Comparison of ENCODE assay signal across 31 cellular contexts in genomic region chr17:19659366-19660177, GRCh38. TPM values are rescaled to one million over a fixed set of nuclear protein-coding genes. Genes with fewer than 3 reads are reported as not detected.
DNase-seq lines count a peak whose midpoint lies in the region; ATAC-seq and TF ChIP-seq lines count a peak whose summit lies in the region.
"Had no signal": no experiment of that assay in that cellular context is flagged by ENCODE, and none has a peak within 500 bp of the region (broad histone marks: within the 10 kb centered on the region; RNA-seq: fewer than 3 reads in every experiment).

No MANE protein-coding gene starts in this region.

- H3K4me3 Mint-ChIP-seq in WTC11 = no peak overlapping the region
- H3K4me3 Mint-ChIP-seq in activated CD4-positive, alpha-beta memory T cell treated with anti-CD3 and anti-CD28 coated beads for 36 hours = no peak overlapping the region
- H3K4me3 Mint-ChIP-seq: activated T-cell treated with anti-CD3 and anti-CD28 coated beads, Interleukin-2, amount 50 U/mL, for 24 hours; naive B cell had no signal

- no peaks in the 10 kb centered on the region for H3K27me3 ChIP-seq in liver (ENCODE audit: control insufficient read depth in 4 of 4, insufficient read depth in 4 of 4, low read length in 3 of 4)
- no peaks in the 10 kb centered on the region for H3K27me3 ChIP-seq in subcutaneous abdominal adipose tissue (ENCODE audit: control insufficient read depth in 5 of 5, insufficient read depth in 4 of 5, low read length in 5 of 5)
- H3K27me3 ChIP-seq: heart left ventricle, neutrophil had no signal

- H3K9ac ChIP-seq in liver (ENCODE audit: low read depth in 1 of 2, low read length in 2 of 2) = no peak overlapping the region
- no peak overlapping the region for H3K9ac ChIP-seq in subcutaneous abdominal adipose tissue (ENCODE audit: low read length in 5 of 5)
- H3K9ac ChIP-seq: SK-N-SH had no signal

- ATAC-seq in WTC11 = no peak
- no peak for ATAC-seq in activated CD4-positive, CD25-positive, alpha-beta regulatory T cell treated with anti-CD3 and anti-CD28 coated beads, Interleukin-2, amount 50 U/mL, for 24 hours
- ATAC-seq: GM12878, heart left ventricle had no signal

- no peak for TF ChIP-seq CTCF in WTC11 (IDR thresholded peaks at IDR 0.05)
- TF ChIP-seq CTCF in liver (IDR thresholded peaks at IDR 0.05; ENCODE audit: low read depth, low read length, missing input control) = no peak

- peaks cover 74% of the 10 kb centered on the region for H3K36me3 Mint-ChIP-seq in WTC11
- H3K36me3 Mint-ChIP-seq in activated CD4-positive, alpha-beta memory T cell treated with anti-CD3 and anti-CD28 coated beads for 36 hours = peaks cover 21% of the 10 kb centered on the region

- H3K4me1 ChIP-seq in liver (ENCODE audit: control insufficient read depth in 4 of 4, insufficient read depth in 4 of 4, low read length in 3 of 4) (peaks cover 9 to 81% (median 60%) of the 10 kb centered on the region in 4 donors), subcutaneous abdominal adipose tissue (ENCODE audit: control insufficient read depth in 5 of 5, insufficient read depth in 5 of 5, low read length in 5 of 5) (peaks cover 0 to 24% (median 4%) of the 10 kb centered on the region in 5 donors)

- no peak for TF ChIP-seq RAD21 in liver (IDR thresholded peaks at IDR 0.05)

- H3K27ac Mint-ChIP-seq in WTC11 = no peak overlapping the region
- H3K27ac Mint-ChIP-seq in activated CD4-positive, alpha-beta memory T cell treated with anti-CD3 and anti-CD28 coated beads for 36 hours = no peak overlapping the region
- H3K27ac Mint-ChIP-seq: activated T-cell treated with anti-CD3 and anti-CD28 coated beads, Interleukin-2, amount 50 U/mL, for 24 hours had no signal

- H3K4me1 Mint-ChIP-seq in WTC11 = peaks cover 17% of the 10 kb centered on the region
- H3K4me1 Mint-ChIP-seq in activated CD4-positive, alpha-beta memory T cell treated with anti-CD3 and anti-CD28 coated beads for 36 hours (ENCODE audit: low read depth) = no peaks in the 10 kb centered on the region

- peaks cover 4% of the 10 kb centered on the region for H3K27me3 Mint-ChIP-seq in WTC11 (ENCODE audit: low read depth)
- H3K27me3 Mint-ChIP-seq in activated CD4-positive, alpha-beta memory T cell treated with anti-CD3 and anti-CD28 coated beads for 36 hours = no peaks in the 10 kb centered on the region
- H3K27me3 Mint-ChIP-seq: activated T-cell treated with anti-CD3 and anti-CD28 coated beads, Interleukin-2, amount 50 U/mL, for 24 hours; naive B cell had no signal

- DNase-seq in HEK293T (ENCODE audit: extremely low spot score) (no peak), WTC11 (ENCODE audit: low spot score) (no peak), putamen (ENCODE audit: low spot score) (no peak)
- no peak for DNase-seq in activated CD4-positive, alpha-beta memory T cell treated with anti-CD3 and anti-CD28 coated beads for 36 hours
- DNase-seq: activated CD4-positive, alpha-beta T cell treated with anti-CD3 and anti-CD28 coated beads for 4 hours; activated naive CD4-positive, alpha-beta T cell; activated T-cell treated with anti-CD3 and anti-CD28 coated beads, Interleukin-2, amount 50 U/mL, for 24 hours; effector CD4-positive, alpha-beta T cell; EL; heart left ventricle; KG1; kidney glomerular epithelial cell; MM.1S; naive B cell; NCI-H1417 treated with DMSO at 0.1 percent for 48 hours; NCI-H774; SK-N-SH; small intestine; stimulated activated CD4-positive, alpha-beta T cell treated with anti-CD3 and anti-CD28 coated beads, Interleukin-1b, Interleukin-23, amount 100 ng/mL, for 48 hours; T-helper 2 cell; trophoblast cell had no signal

- 52% methylated on average over 7 of the region's 7 CpGs for WGBS in liver

- H3K27ac ChIP-seq in liver (ENCODE audit: low read depth in 1 of 2, low read length in 2 of 2) (peak overlapping the region; percentile 70 to 82), subcutaneous abdominal adipose tissue (ENCODE audit: low read depth, low read length) (peak overlapping the region; percentile 48)
- H3K27ac ChIP-seq: heart left ventricle, neutrophil had no signal

- H3K9me3 ChIP-seq in liver (ENCODE audit: control insufficient read depth in 4 of 4, low read length in 3 of 4) (no peaks in the 10 kb centered on the region), subcutaneous abdominal adipose tissue (ENCODE audit: control insufficient read depth in 5 of 5, low read length in 5 of 5) (no peaks in the 10 kb centered on the region)
- H3K9me3 ChIP-seq: heart left ventricle, neutrophil, SK-N-SH had no signal

- H3K9me3 Mint-ChIP-seq in WTC11 = peaks cover 18% of the 10 kb centered on the region
- H3K9me3 Mint-ChIP-seq in activated CD4-positive, alpha-beta memory T cell treated with anti-CD3 and anti-CD28 coated beads for 36 hours = no peaks in the 10 kb centered on the region
- H3K9me3 Mint-ChIP-seq: activated T-cell treated with anti-CD3 and anti-CD28 coated beads, Interleukin-2, amount 50 U/mL, for 24 hours; naive B cell had no signal

- H3K36me3 ChIP-seq in liver (ENCODE audit: control insufficient read depth in 4 of 4, insufficient read depth in 3 of 4, low read depth in 1 of 4, low read length in 3 of 4) = peaks cover 4 to 37% (median 21%) of the 10 kb centered on the region in 4 donors
- peaks cover 39 to 69% (median 52%) of the 10 kb centered on the region in 5 donors for H3K36me3 ChIP-seq in subcutaneous abdominal adipose tissue (ENCODE audit: control insufficient read depth in 5 of 5, insufficient read depth in 5 of 5, low read length in 5 of 5)

- CTCF ChIA-PET in HEK293T (lab: Yijun Ruan, JAX) (interaction anchor here (1.1 kb wide), 1 partner anchor 102 kb away, joined by 4 read pairs; no protein-coding TSS in a partner anchor), WTC11 (lab: Charles Lee) (interaction anchor here (0.8 to 2.0 kb wide), 2 partner anchors 11 to 126 kb away, joined by 3 to 7 read pairs; partner anchors contain the start of genes ALDH3A2 and SLC47A1)
- CTCF ChIA-PET in activated CD4-positive, alpha-beta memory T cell treated with anti-CD3 and anti-CD28 coated beads for 36 hours (lab: Charles Lee) = interaction anchor here (1.0 kb wide), 1 partner anchor 11 kb away, joined by 3 read pairs; the partner anchor contains the start of gene ALDH3A2

- intact Hi-C loops in activated CD4-positive, alpha-beta memory T cell treated with anti-CD3 and anti-CD28 coated beads for 36 hours (cut with micrococcal nuclease) = no loop called here

- POLR2A ChIA-PET in HEK293T (lab: Yijun Ruan, JAX) (interaction anchor here (4.4 kb wide), 1 partner anchor 11 kb away, joined by 34 read pairs; the partner anchor contains the start of gene ALDH3A2), WTC11 (lab: Charles Lee) (interaction anchor here (1.8 kb wide), 1 partner anchor 11 kb away, joined by 5 read pairs; the partner anchor contains the start of gene ALDH3A2)
- POLR2A ChIA-PET in activated CD4-positive, alpha-beta memory T cell treated with anti-CD3 and anti-CD28 coated beads for 36 hours (lab: Charles Lee) = no interaction called here

- no peak overlapping the region for H3K4me3 ChIP-seq in liver (ENCODE audit: low read depth in 1 of 3, low read length in 3 of 3)
- H3K4me3 ChIP-seq in subcutaneous abdominal adipose tissue (ENCODE audit: low read depth in 1 of 5, low read length in 5 of 5) = no peak overlapping the region
- H3K4me3 ChIP-seq: GM12878, heart left ventricle had no signal

TF ChIP-seq in HEK293T, 16 proteins besides CTCF, POLR2A, EP300 and RAD21 (continues in another document):
- TF ChIP-seq ZNF384 (IDR thresholded peaks at IDR 0.05) (no peak), FOXM1 (IDR thresholded peaks at IDR 0.05; ENCODE audit: borderline replicate concordance) (no peak)
- TF ChIP-seq, protein P1, sequence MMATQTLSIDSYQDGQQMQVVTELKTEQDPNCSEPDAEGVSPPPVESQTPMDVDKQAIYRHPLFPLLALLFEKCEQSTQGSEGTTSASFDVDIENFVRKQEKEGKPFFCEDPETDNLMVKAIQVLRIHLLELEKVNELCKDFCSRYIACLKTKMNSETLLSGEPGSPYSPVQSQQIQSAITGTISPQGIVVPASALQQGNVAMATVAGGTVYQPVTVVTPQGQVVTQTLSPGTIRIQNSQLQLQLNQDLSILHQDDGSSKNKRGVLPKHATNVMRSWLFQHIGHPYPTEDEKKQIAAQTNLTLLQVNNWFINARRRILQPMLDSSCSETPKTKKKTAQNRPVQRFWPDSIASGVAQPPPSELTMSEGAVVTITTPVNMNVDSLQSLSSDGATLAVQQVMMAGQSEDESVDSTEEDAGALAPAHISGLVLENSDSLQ (IDR thresholded peaks at IDR 0.05) = peak; percentile 61; the same call in 1 of the 2 replicates

TF ChIP-seq in liver, 16 proteins besides CTCF, POLR2A, EP300 and RAD21 (continues in another document):
- peak; percentile 80 for TF ChIP-seq ATF3 (IDR thresholded peaks at IDR 0.05)
- no peak for TF ChIP-seq SP1 (IDR thresholded peaks at IDR 0.05)
- no peak for TF ChIP-seq HNF4G (IDR thresholded peaks at IDR 0.05)
- TF ChIP-seq HNF4A (conservative IDR thresholded peaks at IDR 0.05) = peak; percentile 52 to 53
- no peak for TF ChIP-seq GABPA (IDR thresholded peaks at IDR 0.05 in 1 of 2, conservative IDR thresholded peaks at IDR 0.05 in 1 of 2)
- no peak for TF ChIP-seq FOXA1 (IDR thresholded peaks at IDR 0.05)
- TF ChIP-seq JUND (IDR thresholded peaks at IDR 0.05) = peak in 1 of 2 donors; percentile 17
- no peak for TF ChIP-seq YY1 (IDR thresholded peaks at IDR 0.05)
- peak; percentile 25 to 46 for TF ChIP-seq RXRA (IDR thresholded peaks at IDR 0.05)
- TF ChIP-seq FOXA2 (IDR thresholded peaks at IDR 0.05) = no peak
- TF ChIP-seq NR2F2 (IDR thresholded peaks at IDR 0.05) = no peak
- no peak for TF ChIP-seq MAX (IDR thresholded peaks at IDR 0.05)
- no peak for TF ChIP-seq TAF1 (conservative IDR thresholded peaks at IDR 0.05)
- TF ChIP-seq EGR1 (IDR thresholded peaks at IDR 0.05; ENCODE audit: low read depth in 2 of 2) = no peak

RNA-seq across cellular contexts. Expression of gene ALDH3A2, which starts 11.0 kb away (rescaled TPM):
- total RNA-seq in WTC11 (2021) (68.5 to 84.3 TPM (median 80.6 TPM) in 3 replicates), liver (100 to 1,000 TPM in 1 of 2 donors, 10 to 100 TPM in 1; 80.6 to 165 TPM)
- 10 to 100 TPM; 63.3 to 80.2 TPM for polyA plus RNA-seq in liver
- total RNA-seq in activated CD4-positive, alpha-beta memory T cell treated with anti-CD3 and anti-CD28 coated beads for 36 hours = 10 to 100 TPM; 27.3 to 35.7 TPM

RNA-seq across cellular contexts. Expression of gene SLC47A2, which starts 56.8 kb away (rescaled TPM):
- not detected in 3 replicates for total RNA-seq in WTC11 (2021)
- not detected for total RNA-seq in liver
- polyA plus RNA-seq in liver = under 1 TPM in 1 of 2 donors, not detected in 1; 0.08 TPM
- total RNA-seq in activated CD4-positive, alpha-beta memory T cell treated with anti-CD3 and anti-CD28 coated beads for 36 hours = not detected
- total RNA-seq: epithelial cell of proximal tubule, fibroblast of villous mesenchyme, GM12878, mesenteric fat pad, pulmonary artery endothelial cell had no signal
- polyA plus RNA-seq: adipose tissue, GM12878, heart left ventricle, SK-N-SH had no signal
